In the genomic region with DNA sequence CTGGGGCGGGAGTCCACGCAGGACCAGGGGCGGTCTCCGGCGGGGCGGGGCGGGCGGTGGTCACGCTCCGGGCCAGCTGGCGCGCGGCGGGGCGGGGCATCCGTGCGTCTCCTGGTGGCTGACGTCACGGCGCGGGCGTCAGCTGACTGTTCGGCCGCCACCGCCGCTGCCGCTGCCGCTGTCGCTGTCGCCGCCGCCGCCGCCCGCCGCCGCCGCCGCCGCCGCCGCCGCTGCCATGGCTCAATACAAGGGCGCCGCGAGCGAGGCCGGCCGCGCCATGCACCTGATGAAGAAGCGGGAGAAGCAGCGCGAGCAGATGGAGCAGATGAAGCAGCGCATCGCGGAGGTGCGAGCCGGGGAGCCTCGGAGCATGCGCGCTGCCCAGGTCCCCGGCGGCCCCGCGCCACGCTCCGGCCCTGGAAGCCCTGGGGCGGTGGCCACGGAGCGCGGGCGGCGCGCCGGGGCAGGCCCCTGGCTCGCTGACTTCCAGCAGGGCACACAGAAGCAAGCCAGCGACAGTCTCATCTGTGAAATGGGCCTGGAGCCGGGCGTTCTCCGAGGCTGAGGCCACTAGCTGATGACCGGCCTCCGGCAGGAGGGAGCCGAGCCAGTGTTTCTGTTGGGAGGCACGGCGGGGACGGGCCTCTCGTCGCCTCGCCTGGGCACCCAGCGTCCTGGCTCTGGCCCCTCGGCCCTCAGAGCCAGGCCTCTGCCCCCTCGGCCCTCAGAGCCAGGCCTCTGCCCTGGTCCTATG, we compare ENCODE assay signal across 8 cellular contexts. TPM values are rescaled to one million over a fixed set of nuclear protein-coding genes. Genes with fewer than 3 reads are reported as not detected.
DNase-seq lines count a peak whose midpoint lies in the region; ATAC-seq and TF ChIP-seq lines count a peak whose summit lies in the region.

TSS of gene FAM50A (plus strand) at position 141 of the 754 bp plus-strand sequence. CDS start at position 236, 95 bp downstream.

- ATAC-seq in GM19468 (IDR thresholded peaks at IDR 0.05; ENCODE audit: extremely low read depth, unreplicated experiment): peak; percentile 13

- in situ Hi-C loops in SK-MEL-5 (cut with HindIII; ENCODE audit: low pct_unique_long_range_greater_than_20kb, low sequenced_read_pairs): no loop called here

- H3K9me3 Mint-ChIP-seq in activated naive CD8-positive, alpha-beta T cell (ENCODE audit: low read depth): no peaks in the 10 kb centered on the region
- H3K9me3 Mint-ChIP-seq in glutamatergic neuron (ENCODE audit: unreplicated experiment) (no peaks in the 10 kb centered on the region), osteocyte (ENCODE audit: unreplicated experiment) (no peaks in the 10 kb centered on the region), type B pancreatic cell (no peaks in the 10 kb centered on the region)

- no peaks in the 10 kb centered on the region for H3K36me3 Mint-ChIP-seq in activated naive CD8-positive, alpha-beta T cell
- no peaks in the 10 kb centered on the region for H3K36me3 Mint-ChIP-seq in glutamatergic neuron (ENCODE audit: unreplicated experiment)
- peaks cover 12% of the 10 kb centered on the region for H3K36me3 Mint-ChIP-seq in osteocyte (ENCODE audit: unreplicated experiment)
- no peaks in the 10 kb centered on the region for H3K36me3 Mint-ChIP-seq in type B pancreatic cell

- DNase-seq in COLO829 (ENCODE audit: low spot score) (peak; percentile 76), HUDEP-2 (lab: John Stamatoyannopoulos, UW; ENCODE audit: unreplicated experiment in 76 of 76) (peak in 56 of 76 experiments; percentile 0 to 73 (median 42)), SK-MEL-5 (ENCODE audit: low read depth, low spot score) (peak; percentile 60), glutamatergic neuron (peak; percentile 81), osteocyte (ENCODE audit: extremely low spot score, unreplicated experiment) (no peak), type B pancreatic cell (ENCODE audit: extremely low spot score, unreplicated experiment) (no peak)

- TF ChIP-seq CTCF in glutamatergic neuron (IDR thresholded peaks at IDR 0.05; ENCODE audit: partially characterized antibody, unreplicated experiment) (no peak), osteocyte (IDR thresholded peaks at IDR 0.05) (no peak), type B pancreatic cell (conservative IDR thresholded peaks at IDR 0.05) (peak; percentile 24)

- no peaks in the 10 kb centered on the region for H3K27me3 Mint-ChIP-seq in activated naive CD8-positive, alpha-beta T cell
- H3K27me3 Mint-ChIP-seq in glutamatergic neuron (ENCODE audit: unreplicated experiment): no peaks in the 10 kb centered on the region
- H3K27me3 Mint-ChIP-seq in osteocyte (ENCODE audit: unreplicated experiment): no peaks in the 10 kb centered on the region
- H3K27me3 Mint-ChIP-seq in type B pancreatic cell: no peaks in the 10 kb centered on the region

- peak within 1 kb of the TSS; percentile 64 for H3K27ac Mint-ChIP-seq in activated naive CD8-positive, alpha-beta T cell
- H3K27ac Mint-ChIP-seq in glutamatergic neuron (ENCODE audit: unreplicated experiment) (peak within 1 kb of the TSS; percentile 84), osteocyte (ENCODE audit: unreplicated experiment) (peak within 1 kb of the TSS; percentile 89), type B pancreatic cell (peak within 1 kb of the TSS; percentile 75)

- peaks cover 17% of the 10 kb centered on the region for H3K4me1 Mint-ChIP-seq in activated naive CD8-positive, alpha-beta T cell (ENCODE audit: low read depth)
- H3K4me1 Mint-ChIP-seq in glutamatergic neuron (ENCODE audit: low read depth, unreplicated experiment) (no peaks in the 10 kb centered on the region), osteocyte (ENCODE audit: unreplicated experiment) (peaks cover 8% of the 10 kb centered on the region), type B pancreatic cell (ENCODE audit: unreplicated experiment) (no peaks in the 10 kb centered on the region)

- peak within 1 kb of the TSS; percentile 84 for H3K4me3 Mint-ChIP-seq in activated naive CD8-positive, alpha-beta T cell
- H3K4me3 Mint-ChIP-seq in glutamatergic neuron (ENCODE audit: unreplicated experiment) (peak within 1 kb of the TSS; percentile 80), osteocyte (ENCODE audit: unreplicated experiment) (peak within 1 kb of the TSS; percentile 73), type B pancreatic cell (peak within 1 kb of the TSS; percentile 83)

RNA-seq across cellular contexts. Expression of gene FAM50A, which starts in this region (rescaled TPM):
- 83.0 and 85.2 TPM in 2 replicates for total RNA-seq in SK-MEL-5 (2014; rRNA removed; shearing (Covaris generic))
- polyA plus RNA-seq in SK-MEL-5 (2015; cell fraction: cytosol; rRNA removed): 95.9 and 105 TPM in 2 replicates
- polyA plus RNA-seq in SK-MEL-5 (2015; cell fraction: nucleus; rRNA removed): 270 and 276 TPM in 2 replicates
- total RNA-seq in glutamatergic neuron (ENCODE audit: unreplicated experiment) (125 TPM), osteocyte (92.2 and 92.8 TPM in 2 replicates), type B pancreatic cell (ENCODE audit: low replicate concordance) (59.2 and 63.8 TPM in 2 replicates)

Comparison
In these comparisons a context has a peak if more than half of its experiments do, and no peak if none do; other contexts are left out.
1. DNase-seq: peak in COLO829 (single experiment), HUDEP-2 (56 of 76), SK-MEL-5 (single experiment) and glutamatergic neuron (single experiment); none in osteocyte (single experiment) and type B pancreatic cell (single experiment).
2. Peak in every context shown above with its lines, with median percentiles within 50 percentile points of each other: H3K27ac Mint-ChIP-seq and H3K4me3 Mint-ChIP-seq.